Comparison of ENCODE assay signal across 17 cellular contexts in the genomic region with DNA sequence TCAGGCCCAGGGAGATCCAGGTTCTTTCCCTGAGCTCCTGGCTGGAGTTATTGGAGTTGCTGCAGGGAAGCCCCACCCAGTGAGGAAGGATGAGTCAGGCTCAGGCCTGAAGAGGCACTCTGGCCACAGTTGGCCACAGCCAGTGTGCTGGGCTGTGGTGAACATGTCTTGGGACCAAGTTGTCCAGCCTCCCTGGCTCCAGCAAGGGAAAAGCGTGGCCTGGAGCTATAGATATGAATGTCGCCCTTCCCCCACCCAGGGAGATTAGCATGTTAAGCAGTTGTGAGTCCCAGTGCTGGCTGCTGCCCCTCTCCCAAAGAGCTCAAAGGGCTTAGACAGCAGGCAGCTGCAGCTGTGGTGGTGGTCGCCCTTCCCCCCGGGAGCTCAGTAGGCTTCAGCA.
"Had no signal": no experiment of that assay in that cellular context is flagged by ENCODE, and none has a peak within 500 bp of the region (broad histone marks: within the 10 kb centered on the region; RNA-seq: fewer than 3 reads in every experiment).

No MANE protein-coding gene starts in this region.

- H3K27me3 Mint-ChIP-seq: activated CD4-positive, alpha-beta T cell treated with anti-CD3 and anti-CD28 coated beads, Interleukin-2, amount 10 ng/mL, durations not matched to agents 7 days and 5 days; activated naive CD8-positive, alpha-beta T cell; brain; effector memory CD8-positive, alpha-beta T cell; natural killer cell treated with Interleukin-12 subunit alpha and Interleukin-12 subunit beta and Interleukin-15 and Interleukin-18, amount 100 ng/mL, for 72 hours had no signal

- H3K9me3 ChIP-seq: thoracic aorta, upper lobe of right lung had no signal

- H3K4me3 Mint-ChIP-seq: activated CD4-positive, alpha-beta T cell treated with anti-CD3 and anti-CD28 coated beads, Interleukin-2, amount 10 ng/mL, durations not matched to agents 7 days and 5 days; activated naive CD8-positive, alpha-beta T cell; activated T-cell treated with anti-CD3 and anti-CD28 coated beads, Interleukin-2, amount 50 U/mL, for 72 hours; brain; effector memory CD8-positive, alpha-beta T cell; natural killer cell treated with Interleukin-12 subunit alpha and Interleukin-12 subunit beta and Interleukin-15 and Interleukin-18, amount 100 ng/mL, for 72 hours had no signal

- H3K4me3 ChIP-seq: hepatocyte, thoracic aorta, upper lobe of right lung had no signal

- H3K27ac ChIP-seq: hepatocyte, thoracic aorta, upper lobe of right lung had no signal

- H3K4me2 ChIP-seq: hepatocyte had no signal

- H3K36me3 ChIP-seq: thoracic aorta, upper lobe of right lung had no signal

- H3K36me3 Mint-ChIP-seq: activated naive CD8-positive, alpha-beta T cell had no signal

- DNase-seq: activated CD4-positive, alpha-beta T cell treated with anti-CD3 and anti-CD28 coated beads, Interleukin-2, amount 10 ng/mL, durations not matched to agents 7 days and 5 days; activated CD4-positive, CD25-positive, alpha-beta regulatory T cell; activated CD8-positive, alpha-beta memory T cell treated with anti-CD3 and anti-CD28 coated beads, Interleukin-2, amount 50 U/mL, for 48 hours; activated gamma-delta T cell; activated T-cell treated with anti-CD3 and anti-CD28 coated beads, Interleukin-2, amount 50 U/mL, for 72 hours; amygdala; cerebellar nuclear complex; dermis blood vessel endothelial cell; effector memory CD8-positive, alpha-beta T cell; left ventricle myocardium superior; stimulated activated CD4-positive, alpha-beta T cell treated with anti-CD3 and anti-CD28 coated beads, Interleukin-1b, Interleukin-23, amount 100 ng/mL, for 48 hours had no signal

- H3K27ac Mint-ChIP-seq: activated CD4-positive, alpha-beta T cell treated with anti-CD3 and anti-CD28 coated beads, Interleukin-2, amount 10 ng/mL, durations not matched to agents 7 days and 5 days; activated naive CD8-positive, alpha-beta T cell; activated T-cell treated with anti-CD3 and anti-CD28 coated beads, Interleukin-2, amount 50 U/mL, for 72 hours; brain; effector memory CD8-positive, alpha-beta T cell; natural killer cell treated with Interleukin-12 subunit alpha and Interleukin-12 subunit beta and Interleukin-15 and Interleukin-18, amount 100 ng/mL, for 72 hours had no signal

- H3K79me2 ChIP-seq: hepatocyte had no signal

- ATAC-seq: activated T-cell treated with anti-CD3 and anti-CD28 coated beads, Interleukin-2, amount 50 U/mL, for 72 hours; effector memory CD8-positive, alpha-beta T cell; left ventricle myocardium superior; natural killer cell treated with Interleukin-12 subunit alpha and Interleukin-12 subunit beta and Interleukin-15 and Interleukin-18, amount 100 ng/mL, for 72 hours; upper lobe of right lung had no signal

- H3K4me1 ChIP-seq: upper lobe of right lung had no signal

- H3K4me1 Mint-ChIP-seq: activated CD4-positive, alpha-beta T cell treated with anti-CD3 and anti-CD28 coated beads, Interleukin-2, amount 10 ng/mL, durations not matched to agents 7 days and 5 days; brain had no signal

- H3K27me3 ChIP-seq: hepatocyte, upper lobe of right lung had no signal

- H2AFZ ChIP-seq: hepatocyte had no signal
